ENCODE assay signal across 1 cellular context in genomic region chr15:48710952-48711495, GRCh38.
TF ChIP-seq lines count a peak whose summit lies in the region.

No MANE protein-coding gene starts in this region.

TF ChIP-seq in IMR-90, 13 proteins besides CTCF, POLR2A, EP300 and RAD21:
- TF ChIP-seq ELK1 (IDR thresholded peaks at IDR 0.05; ENCODE audit: borderline replicate concordance, low read depth, low read length) (no peak), RCOR1 (IDR thresholded peaks at IDR 0.05; ENCODE audit: insufficient replicate concordance, low read length) (no peak), RFX5 (IDR thresholded peaks at IDR 0.05; ENCODE audit: low read depth, low read length) (no peak), NFE2L2 (IDR thresholded peaks at IDR 0.05; ENCODE audit: low read depth, low read length) (no peak), CEBPB (IDR thresholded peaks at IDR 0.05; ENCODE audit: low read depth, low read length) (no peak), MAFK (IDR thresholded peaks at IDR 0.05; ENCODE audit: low read depth, low read length) (no peak), MXI1 (IDR thresholded peaks at IDR 0.05; ENCODE audit: borderline replicate concordance, low read depth, low read length) (no peak), FOS (IDR thresholded peaks at IDR 0.05; ENCODE audit: low read depth, low read length) (no peak), SMC3 (IDR thresholded peaks at IDR 0.05; ENCODE audit: low read depth, low read length) (no peak), BHLHE40 (IDR thresholded peaks at IDR 0.05; ENCODE audit: low read depth, low read length) (no peak), CHD1 (IDR thresholded peaks at IDR 0.05; ENCODE audit: low read depth, low read length) (no peak), MAZ (IDR thresholded peaks at IDR 0.05; ENCODE audit: borderline replicate concordance, low read depth, low read length) (no peak)
- TF ChIP-seq, protein P1, sequence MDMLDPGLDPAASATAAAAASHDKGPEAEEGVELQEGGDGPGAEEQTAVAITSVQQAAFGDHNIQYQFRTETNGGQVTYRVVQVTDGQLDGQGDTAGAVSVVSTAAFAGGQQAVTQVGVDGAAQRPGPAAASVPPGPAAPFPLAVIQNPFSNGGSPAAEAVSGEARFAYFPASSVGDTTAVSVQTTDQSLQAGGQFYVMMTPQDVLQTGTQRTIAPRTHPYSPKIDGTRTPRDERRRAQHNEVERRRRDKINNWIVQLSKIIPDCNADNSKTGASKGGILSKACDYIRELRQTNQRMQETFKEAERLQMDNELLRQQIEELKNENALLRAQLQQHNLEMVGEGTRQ (IDR thresholded peaks at IDR 0.05; ENCODE audit: low read depth, low read length), result no peak
